ENCODE assay signal across 8 cellular contexts in the genomic region with DNA sequence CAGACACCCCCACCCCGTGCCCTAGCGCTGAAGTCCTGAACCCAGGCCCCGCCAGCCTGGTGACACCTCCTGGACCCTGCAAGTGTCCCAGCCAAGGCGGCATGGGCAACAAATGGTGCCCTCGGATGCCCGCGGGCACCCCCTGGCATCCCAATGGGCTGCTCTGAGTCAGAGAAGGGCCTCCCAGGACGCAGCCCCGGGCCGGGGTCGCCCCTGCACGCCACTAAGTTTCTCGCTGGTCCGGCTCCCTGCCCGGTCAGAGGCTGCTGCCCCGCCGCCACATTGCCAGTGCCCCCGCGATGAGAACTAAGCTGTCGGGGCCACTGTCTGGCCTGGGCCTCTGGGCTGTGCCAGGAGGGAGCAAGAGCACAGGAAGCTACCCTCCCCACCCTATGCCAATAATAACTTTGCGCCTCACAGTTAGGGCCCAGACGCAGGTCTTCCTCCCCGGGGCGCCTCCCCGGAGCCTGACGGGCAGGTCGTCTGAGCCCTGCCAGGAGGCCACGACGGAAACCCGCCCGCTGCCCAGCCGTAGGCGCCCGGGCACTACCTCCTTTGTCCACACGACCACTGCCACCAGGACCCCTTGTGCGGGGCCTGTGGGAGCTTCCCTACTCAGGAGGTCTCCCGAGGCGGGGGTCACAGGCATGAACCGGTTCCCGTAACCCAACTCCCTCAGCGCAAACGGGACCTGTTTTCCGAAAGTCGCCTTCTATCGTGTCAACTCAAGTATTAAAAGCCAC.
A peak's percentile ranks its signal among the peaks of the same experiment; 100 is the strongest.
DNase-seq lines count a peak whose midpoint lies in the region; ATAC-seq and TF ChIP-seq lines count a peak whose summit lies in the region.

No MANE protein-coding gene starts in this region.

- no peak for TF ChIP-seq CTCF in fibroblast of mammary gland (conservative IDR thresholded peaks at IDR 0.05; ENCODE audit: control insufficient read depth, insufficient read depth, low read depth, low read length)
- TF ChIP-seq CTCF in retinal pigment epithelial cell (conservative IDR thresholded peaks at IDR 0.05; ENCODE audit: low read depth, low read length): no peak

- peak overlapping the region; percentile 44 for H3K4me3 ChIP-seq in fibroblast of mammary gland (ENCODE audit: control insufficient read depth, low read depth, low read length)
- peak overlapping the region; percentile 77 for H3K4me3 ChIP-seq in retinal pigment epithelial cell (ENCODE audit: low read length)

- DNase-seq in stimulated activated CD4-positive, alpha-beta T cell treated with anti-CD3 and anti-CD28 coated beads, Interleukin-15, amount 100 ng/mL, for 24 hours: peak; percentile 64
- DNase-seq in stimulated activated CD4-positive, alpha-beta T cell treated with anti-CD3 and anti-CD28 coated beads, Interleukin-4, amount 100 ng/mL, for 24 hours: no peak
- DNase-seq in activated CD4-positive, alpha-beta T cell treated with anti-CD3 and anti-CD28 coated beads, Interleukin-2, amount 50 U/mL, for 1 hour: peak; percentile 47
- DNase-seq in fibroblast of mammary gland (ENCODE audit: low read depth): no peak
- no peak for DNase-seq in retinal pigment epithelial cell (ENCODE audit: low read depth)
- DNase-seq in SIG-M5 (lab: John Stamatoyannopoulos, UW): no peak
- DNase-seq in NCI-H1694 (lab: John Stamatoyannopoulos, UW): no peak

- ATAC-seq in HG03045 (IDR thresholded peaks at IDR 0.05; ENCODE audit: unreplicated experiment): no peak

Comparison
In these comparisons a context has a peak if more than half of its experiments do, and no peak if none do; other contexts are left out.
1. DNase-seq: peak in stimulated activated CD4-positive, alpha-beta T cell treated with anti-CD3 and anti-CD28 coated beads, Interleukin-15, amount 100 ng/mL, for 24 hours (single experiment) and activated CD4-positive, alpha-beta T cell treated with anti-CD3 and anti-CD28 coated beads, Interleukin-2, amount 50 U/mL, for 1 hour (single experiment); none in stimulated activated CD4-positive, alpha-beta T cell treated with anti-CD3 and anti-CD28 coated beads, Interleukin-4, amount 100 ng/mL, for 24 hours (single experiment), fibroblast of mammary gland (single experiment), retinal pigment epithelial cell (single experiment), SIG-M5 (single experiment) and NCI-H1694 (single experiment).